23 cellular contexts compared by ENCODE assay signal in genomic region chr1:183290628-183291027, GRCh38.
DNase-seq lines count a peak whose midpoint lies in the region; ATAC-seq and TF ChIP-seq lines count a peak whose summit lies in the region.
"Had no signal": no experiment of that assay in that cellular context is flagged by ENCODE, and none has a peak within 500 bp of the region (broad histone marks: within the 10 kb centered on the region; RNA-seq: fewer than 3 reads in every experiment).

No MANE protein-coding gene starts in this region.

- H3K27ac ChIP-seq in right atrium auricular region (peak overlapping the region; percentile 82 to 96), heart left ventricle (peak overlapping the region in 4 of 12 donors; percentile 19 to 95 (median 52)), gastroesophageal sphincter (peak overlapping the region in 3 of 4 donors; percentile 49 to 78 (median 53)), sigmoid colon (peak overlapping the region in 3 of 4 donors; percentile 47 to 80 (median 76))
- H3K27ac ChIP-seq: BLaER1, KMS-11, SJSA1 had no signal

- no peaks in the 10 kb centered on the region for H3K27me3 ChIP-seq in right atrium auricular region
- H3K27me3 ChIP-seq in heart left ventricle = no peaks in the 10 kb centered on the region
- H3K27me3 ChIP-seq in gastroesophageal sphincter = no peaks in the 10 kb centered on the region
- H3K27me3 ChIP-seq in sigmoid colon = no peaks in the 10 kb centered on the region
- H3K27me3 ChIP-seq: BLaER1, SJSA1 had no signal

- no peaks in the 10 kb centered on the region for H3K36me3 ChIP-seq in right atrium auricular region
- no peaks in the 10 kb centered on the region for H3K36me3 ChIP-seq in heart left ventricle
- no peaks in the 10 kb centered on the region for H3K36me3 ChIP-seq in gastroesophageal sphincter
- H3K36me3 ChIP-seq in sigmoid colon = no peaks in the 10 kb centered on the region
- H3K36me3 ChIP-seq: BLaER1, SJSA1 had no signal

- H3K4me3 ChIP-seq in right atrium auricular region (no peak overlapping the region), heart left ventricle (no peak overlapping the region), gastroesophageal sphincter (no peak overlapping the region), sigmoid colon (no peak overlapping the region)
- H3K4me3 ChIP-seq: BLaER1, SJSA1 had no signal

- 78 to 98% (median 90%) methylated on average over 6 of the region's 6 CpGs for WGBS in heart left ventricle, 4 donors
- WGBS in gastroesophageal sphincter (ENCODE audit: low coverage in 1 of 2), 2 donors = 65 to 100% methylated on average over 1 to 2 of the region's 6 CpGs
- WGBS in sigmoid colon, 2 donors = 83 to 88% methylated on average over 6 of the region's 6 CpGs

- ATAC-seq in heart left ventricle = no peak
- ATAC-seq in gastroesophageal sphincter = no peak
- ATAC-seq in GM21528 (IDR thresholded peaks at IDR 0.05; ENCODE audit: low FRiP score, unreplicated experiment) = no peak

- H3K4me1 ChIP-seq in right atrium auricular region = peaks cover 0 to 58% of the 10 kb centered on the region in 2 donors
- peaks cover 0 to 57% (median 41%) of the 10 kb centered on the region in 12 donors for H3K4me1 ChIP-seq in heart left ventricle
- peaks cover 0 to 23% (median 10%) of the 10 kb centered on the region in 3 donors for H3K4me1 ChIP-seq in gastroesophageal sphincter
- H3K4me1 ChIP-seq in sigmoid colon = peaks cover 0 to 62% (median 44%) of the 10 kb centered on the region in 4 donors
- H3K4me1 ChIP-seq: BLaER1 had no signal

- TF ChIP-seq EP300 in gastroesophageal sphincter (IDR thresholded peaks at IDR 0.05) (no peak), sigmoid colon (IDR thresholded peaks at IDR 0.05) (no peak)

- intact Hi-C loops in heart left ventricle (cut with DNase I) = no loop called here
- intact Hi-C loops in sigmoid colon (cut with DNase I) = no loop called here

- no peak for TF ChIP-seq POLR2A in heart left ventricle (IDR thresholded peaks at IDR 0.05)
- no peak for TF ChIP-seq POLR2A in gastroesophageal sphincter (IDR thresholded peaks at IDR 0.05)
- TF ChIP-seq POLR2A in sigmoid colon (IDR thresholded peaks at IDR 0.05) = no peak

- TF ChIP-seq CTCF in right atrium auricular region (IDR thresholded peaks at IDR 0.05) = no peak
- TF ChIP-seq CTCF in heart left ventricle (IDR thresholded peaks at IDR 0.05) = no peak
- TF ChIP-seq CTCF in gastroesophageal sphincter (IDR thresholded peaks at IDR 0.05) = no peak
- TF ChIP-seq CTCF in sigmoid colon (IDR thresholded peaks at IDR 0.05) = no peak

- H3K9me3 ChIP-seq in right atrium auricular region = no peaks in the 10 kb centered on the region
- H3K9me3 ChIP-seq in heart left ventricle = peaks cover 0 to 5% (median 0%) of the 10 kb centered on the region in 12 donors
- H3K9me3 ChIP-seq in gastroesophageal sphincter = no peaks in the 10 kb centered on the region
- H3K9me3 ChIP-seq in sigmoid colon = no peaks in the 10 kb centered on the region
- H3K9me3 ChIP-seq: BLaER1, SJSA1 had no signal

- DNase-seq in right atrium auricular region (ENCODE audit: low spot score) = no peak
- DNase-seq in heart left ventricle = no peak
- no peak for DNase-seq in sigmoid colon
- no peak for DNase-seq in mucosa of gallbladder (ENCODE audit: low spot score)
- DNase-seq in activated T-cell treated with anti-CD3 and anti-CD28 coated beads for 4 hours = no peak
- DNase-seq: CD4-positive, alpha-beta T cell; DMS53; GOT3; HCEC 1CT; MM.1S; NCI-H1694; NCI-H2029 treated with DMSO at 0.1 percent for 48 hours; NCI-H2171; NCI-H226; NCI-H510A; NCI-H69; Right ventricle myocardium superior; RPMI8226 had no signal
